8 cellular contexts compared by ENCODE assay signal in the genomic region with DNA sequence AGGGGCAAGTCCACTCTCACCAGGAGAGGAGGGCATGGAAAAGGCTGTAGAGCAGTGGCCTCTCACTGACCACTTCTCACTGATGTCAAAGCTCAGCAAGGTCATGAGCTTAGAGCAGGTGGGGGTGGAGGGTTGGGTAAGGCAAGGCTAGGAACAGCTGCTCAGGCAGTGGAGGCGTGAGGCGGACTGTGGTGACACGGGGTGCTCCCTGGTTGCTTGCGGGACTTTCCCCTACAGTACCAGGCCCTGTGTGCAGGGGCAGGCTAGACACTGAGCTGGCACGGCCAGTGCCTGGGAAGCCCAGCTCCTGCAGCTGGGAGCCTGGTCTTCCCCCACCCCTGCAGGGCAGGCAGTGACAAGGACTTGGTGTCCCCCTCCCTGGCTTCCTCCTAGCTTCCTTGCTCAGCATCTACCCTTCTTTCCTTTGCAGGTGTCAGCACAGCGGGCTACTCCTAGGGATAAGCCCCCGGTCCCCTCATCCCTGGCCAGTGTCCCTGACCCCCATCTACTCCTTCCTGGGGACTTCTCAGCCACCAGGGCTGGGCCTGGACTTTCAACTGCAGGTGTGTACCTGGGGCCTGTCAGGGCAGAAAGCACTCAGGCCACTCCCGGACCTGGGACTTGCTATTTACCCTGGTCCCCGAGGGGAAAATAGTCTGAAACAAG. TPM values are rescaled to one million over a fixed set of nuclear protein-coding genes. Genes with fewer than 3 reads are reported as not detected.
DNase-seq lines count a peak whose midpoint lies in the region; ATAC-seq and TF ChIP-seq lines count a peak whose summit lies in the region.

No MANE protein-coding gene starts in this region.

- H3K4me3 Mint-ChIP-seq in naive B cell: no peak overlapping the region

- no peaks in the 10 kb centered on the region for H3K27me3 Mint-ChIP-seq in naive B cell

- no peaks in the 10 kb centered on the region for H3K9me3 Mint-ChIP-seq in naive B cell

- H3K27ac Mint-ChIP-seq in naive B cell: peak overlapping the region in 3 of 6 donors; percentile 29 to 88 (median 79)

- peak; percentile 84 for DNase-seq in GM10266 (ENCODE audit: extremely low spot score)
- peak; percentile 58 for DNase-seq in UCSD-AML1 (lab: John Stamatoyannopoulos, UW; ENCODE audit: unreplicated experiment)
- no peak for DNase-seq in naive B cell
- DNase-seq in HPDE6-E6E7 (ENCODE audit: extremely low spot score): no peak
- DNase-seq in activated gamma-delta T cell treated with Interleukin-2 at 50 U/mL for 16 hours: no peak
- DNase-seq in RPMI8226: no peak
- DNase-seq in DMS153 treated with DMSO at 0.1 percent for 48 hours (lab: John Stamatoyannopoulos, UW; ENCODE audit: unreplicated experiment): no peak

- peaks cover 12 to 15% of the 10 kb centered on the region in 2 donors for H3K36me3 Mint-ChIP-seq in naive B cell

- ATAC-seq in GM21576 (IDR thresholded peaks at IDR 0.05; ENCODE audit: unreplicated experiment) (peak; percentile 66), naive B cell (ENCODE audit: low read depth in 2 of 2) (peak; percentile 88 to 89)

- no peak for TF ChIP-seq CTCF in GM10266 (IDR thresholded peaks at IDR 0.05; ENCODE audit: control insufficient read depth, insufficient read depth, low read depth, missing control alignments)

- peaks cover 20 to 39% (median 28%) of the 10 kb centered on the region in 3 donors for H3K4me1 Mint-ChIP-seq in naive B cell

RNA-seq across cellular contexts. Expression of a gene that starts 45.6 kb away (rescaled TPM):
- 10 to 100 TPM; 14.9 to 23.1 (median 18.9) TPM for polyA plus RNA-seq in naive B cell (ENCODE audit: low read depth in 6 of 6)

Comparison
In these comparisons a context has a peak if more than half of its experiments do, and no peak if none do; other contexts are left out.
1. DNase-seq: peak in GM10266 (single experiment) and UCSD-AML1 (single experiment); none in naive B cell (single experiment), HPDE6-E6E7 (single experiment), activated gamma-delta T cell treated with Interleukin-2 at 50 U/mL for 16 hours (single experiment), RPMI8226 (single experiment) and DMS153 treated with DMSO at 0.1 percent for 48 hours (single experiment).